21 cellular contexts compared by ENCODE assay signal in the genomic region with DNA sequence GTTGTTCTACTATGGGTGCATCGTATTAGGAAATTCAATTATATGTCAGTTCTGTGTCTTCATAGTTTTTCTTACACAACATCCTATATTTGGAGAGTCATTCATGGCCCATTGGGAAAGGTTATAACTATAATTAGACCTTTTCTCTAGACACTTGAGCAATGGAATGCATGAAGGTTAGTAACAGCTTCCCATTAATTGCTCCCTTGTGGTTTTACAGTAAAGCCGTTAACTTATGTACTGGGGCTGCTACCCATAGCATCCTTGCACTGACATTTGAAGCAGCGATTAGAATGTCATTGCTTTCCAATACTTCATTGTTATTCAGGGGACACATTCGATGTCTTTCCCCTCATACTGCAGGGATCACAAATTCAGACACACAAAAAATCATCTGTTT.
"Had no signal": no experiment of that assay in that cellular context is flagged by ENCODE, and none has a peak within 500 bp of the region (broad histone marks: within the 10 kb centered on the region; RNA-seq: fewer than 3 reads in every experiment).

No MANE protein-coding gene starts in this region.

- H3K27ac ChIP-seq: parathyroid adenoma, tibial nerve had no signal

- H3K4me1 Mint-ChIP-seq: activated T-helper 17 cell treated with anti-CD3 and anti-CD28 coated beads, Interleukin-2, amount 50 U/mL, for 72 hours; naive thymus-derived CD4-positive, alpha-beta T cell; stimulated activated effector memory CD8-positive, alpha-beta T cell treated with anti-CD3 and anti-CD28 coated beads, Interleukin-12 subunit alpha, Interleukin-12 subunit beta, amount 100 ng/mL, for 72 hours; stimulated activated naive CD8-positive, alpha-beta T cell treated with anti-CD3 and anti-CD28 coated beads, Interleukin-15, amount 100 ng/mL, for 72 hours had no signal

- H3K4me3 ChIP-seq: lung, tibial nerve had no signal

- H3K4me1 ChIP-seq: parathyroid adenoma had no signal

- H3K36me3 ChIP-seq: tibial nerve had no signal

- DNase-seq: activated CD4-positive, alpha-beta T cell treated with anti-CD3 and anti-CD28 coated beads for 1 hour; activated CD4-positive, alpha-beta T cell treated with anti-CD3 and anti-CD28 coated beads, Interleukin-2, amount 50 U/mL, for 1 hour; activated CD8-positive, alpha-beta T cell treated with anti-CD3 and anti-CD28 coated beads, Interleukin-2, amount 10 ng/mL, durations not matched to agents 7 days and 5 days; activated T-cell treated with anti-CD3 and anti-CD28 coated beads, Interleukin-2, amount 50 U/mL, for 1 hour; aorta; caudate nucleus; effector CD4-positive, alpha-beta T cell; left colon; naive thymus-derived CD4-positive, alpha-beta T cell; right cardiac atrium; stimulated activated CD4-positive, alpha-beta T cell treated with anti-CD3 and anti-CD28 coated beads, Interleukin-1b, Interleukin-23, amount 100 ng/mL, for 48 hours; stimulated activated naive CD8-positive, alpha-beta T cell treated with anti-CD3 and anti-CD28 coated beads, Interleukin-15, amount 100 ng/mL, for 72 hours had no signal

- H3K27me3 Mint-ChIP-seq: activated T-helper 17 cell treated with anti-CD3 and anti-CD28 coated beads, Interleukin-2, amount 50 U/mL, for 72 hours; dendritic cell treated with granulocyte-macrophage colony-stimulating factor and Interleukin-4, amounts not matched to agents 40 ng/mL and 50 ng/mL, for 4 days; naive thymus-derived CD4-positive, alpha-beta T cell; stimulated activated naive CD8-positive, alpha-beta T cell treated with anti-CD3 and anti-CD28 coated beads, Interleukin-15, amount 100 ng/mL, for 72 hours had no signal

- H3K9me3 Mint-ChIP-seq: activated naive CD4-positive, alpha-beta T cell treated with anti-CD3 and anti-CD28 coated beads, Interleukin-2, amount 50 U/mL, for 72 hours; dendritic cell treated with granulocyte-macrophage colony-stimulating factor and Interleukin-4, amounts not matched to agents 40 ng/mL and 50 ng/mL, for 4 days; T-helper 2 cell treated with Interferon-gamma antibody and Interleukin-4, amounts not matched to agents 5 μg/mL and 100 μg/mL, for 36 hours had no signal

- ATAC-seq: activated CD8-positive, alpha-beta T cell treated with anti-CD3 and anti-CD28 coated beads, Interleukin-2, amount 10 ng/mL, durations not matched to agents 7 days and 5 days; activated naive CD4-positive, alpha-beta T cell treated with anti-CD3 and anti-CD28 coated beads, Interleukin-2, amount 50 U/mL, for 72 hours; activated T-helper 17 cell treated with anti-CD3 and anti-CD28 coated beads, Interleukin-2, amount 50 U/mL, for 72 hours; left colon; naive thymus-derived CD4-positive, alpha-beta T cell; right cardiac atrium; stimulated activated effector memory CD8-positive, alpha-beta T cell treated with anti-CD3 and anti-CD28 coated beads, Interleukin-12 subunit alpha, Interleukin-12 subunit beta, amount 100 ng/mL, for 72 hours; stimulated activated naive CD8-positive, alpha-beta T cell treated with anti-CD3 and anti-CD28 coated beads, Interleukin-15, amount 100 ng/mL, for 72 hours had no signal

- H3K36me3 Mint-ChIP-seq: activated naive CD4-positive, alpha-beta T cell treated with anti-CD3 and anti-CD28 coated beads, Interleukin-2, amount 50 U/mL, for 72 hours; brain; naive thymus-derived CD4-positive, alpha-beta T cell; stimulated activated effector memory CD8-positive, alpha-beta T cell treated with anti-CD3 and anti-CD28 coated beads, Interleukin-12 subunit alpha, Interleukin-12 subunit beta, amount 100 ng/mL, for 72 hours had no signal

- H3K9me3 ChIP-seq: tibial nerve had no signal

- H3K4me3 Mint-ChIP-seq: activated CD8-positive, alpha-beta T cell treated with anti-CD3 and anti-CD28 coated beads, Interleukin-2, amount 10 ng/mL, durations not matched to agents 7 days and 5 days; activated T-helper 17 cell treated with anti-CD3 and anti-CD28 coated beads, Interleukin-2, amount 50 U/mL, for 72 hours; brain; dendritic cell treated with granulocyte-macrophage colony-stimulating factor and Interleukin-4, amounts not matched to agents 40 ng/mL and 50 ng/mL, for 4 days; naive thymus-derived CD4-positive, alpha-beta T cell; stimulated activated effector memory CD8-positive, alpha-beta T cell treated with anti-CD3 and anti-CD28 coated beads, Interleukin-12 subunit alpha, Interleukin-12 subunit beta, amount 100 ng/mL, for 72 hours; stimulated activated naive CD8-positive, alpha-beta T cell treated with anti-CD3 and anti-CD28 coated beads, Interleukin-15, amount 100 ng/mL, for 72 hours; T-helper 2 cell treated with Interferon-gamma antibody and Interleukin-4, amounts not matched to agents 5 μg/mL and 100 μg/mL, for 36 hours had no signal

- H3K27ac Mint-ChIP-seq: activated CD8-positive, alpha-beta T cell treated with anti-CD3 and anti-CD28 coated beads, Interleukin-2, amount 10 ng/mL, durations not matched to agents 7 days and 5 days; activated naive CD4-positive, alpha-beta T cell treated with anti-CD3 and anti-CD28 coated beads, Interleukin-2, amount 50 U/mL, for 72 hours; activated T-helper 17 cell treated with anti-CD3 and anti-CD28 coated beads, Interleukin-2, amount 50 U/mL, for 72 hours; dendritic cell treated with granulocyte-macrophage colony-stimulating factor and Interleukin-4, amounts not matched to agents 40 ng/mL and 50 ng/mL, for 4 days; naive thymus-derived CD4-positive, alpha-beta T cell; stimulated activated effector memory CD8-positive, alpha-beta T cell treated with anti-CD3 and anti-CD28 coated beads, Interleukin-12 subunit alpha, Interleukin-12 subunit beta, amount 100 ng/mL, for 72 hours; stimulated activated naive CD8-positive, alpha-beta T cell treated with anti-CD3 and anti-CD28 coated beads, Interleukin-15, amount 100 ng/mL, for 72 hours; T-helper 2 cell treated with Interferon-gamma antibody and Interleukin-4, amounts not matched to agents 5 μg/mL and 100 μg/mL, for 36 hours had no signal

- H3K27me3 ChIP-seq: tibial nerve had no signal
